In genomic region chr12:92995258-92995905, GRCh38 we compare ENCODE assay signal across 13 cellular contexts.
DNase-seq lines count a peak whose midpoint lies in the region; ATAC-seq and TF ChIP-seq lines count a peak whose summit lies in the region.
"Had no signal": no experiment of that assay in that cellular context is flagged by ENCODE, and none has a peak within 500 bp of the region (broad histone marks: within the 10 kb centered on the region; RNA-seq: fewer than 3 reads in every experiment).

No MANE protein-coding gene starts in this region.

- CTCF ChIA-PET in naive thymus-derived CD4-positive, alpha-beta T cell (lab: Charles Lee): interaction anchor here (2.3 kb wide), 1 partner anchor 8 kb away, joined by 7 read pairs; no protein-coding TSS in a partner anchor
- CTCF ChIA-PET in HEK293T (lab: Yijun Ruan, JAX): no interaction called here
- CTCF ChIA-PET in activated CD8-positive, alpha-beta memory T cell treated with anti-CD3 and anti-CD28 coated beads, Interleukin-2, amount 10 ng/mL, durations not matched to agents 7 days and 5 days (lab: Charles Lee): interaction anchor here (2.5 kb wide), 1 partner anchor 8 kb away, joined by 9 read pairs; no protein-coding TSS in a partner anchor

- ATAC-seq in GM18873 (IDR thresholded peaks at IDR 0.05; ENCODE audit: low FRiP score, unreplicated experiment) (peak; percentile 68), GM21737 (IDR thresholded peaks at IDR 0.05; ENCODE audit: unreplicated experiment) (peak; percentile 86), HG03342 (IDR thresholded peaks at IDR 0.05; ENCODE audit: unreplicated experiment) (peak; percentile 75)
- ATAC-seq in naive thymus-derived CD4-positive, alpha-beta T cell: peak; percentile 46
- ATAC-seq in activated CD8-positive, alpha-beta memory T cell treated with anti-CD3 and anti-CD28 coated beads, Interleukin-2, amount 10 ng/mL, durations not matched to agents 7 days and 5 days: no peak
- ATAC-seq: Panc1 had no signal

- no peak for TF ChIP-seq CTCF in CD14-positive monocyte (IDR thresholded peaks at IDR 0.05)

- H3K36me3 Mint-ChIP-seq in naive thymus-derived CD4-positive, alpha-beta T cell: no peaks in the 10 kb centered on the region
- no peaks in the 10 kb centered on the region for H3K36me3 Mint-ChIP-seq in CD14-positive monocyte
- H3K36me3 Mint-ChIP-seq in activated CD8-positive, alpha-beta memory T cell treated with anti-CD3 and anti-CD28 coated beads, Interleukin-2, amount 10 ng/mL, durations not matched to agents 7 days and 5 days: peaks cover 1% of the 10 kb centered on the region
- H3K36me3 Mint-ChIP-seq: activated naive CD8-positive, alpha-beta T cell had no signal

- H3K4me3 Mint-ChIP-seq in naive thymus-derived CD4-positive, alpha-beta T cell: no peak overlapping the region
- no peak overlapping the region for H3K4me3 Mint-ChIP-seq in CD14-positive monocyte
- no peak overlapping the region for H3K4me3 Mint-ChIP-seq in activated CD8-positive, alpha-beta memory T cell treated with anti-CD3 and anti-CD28 coated beads, Interleukin-2, amount 10 ng/mL, durations not matched to agents 7 days and 5 days
- H3K4me3 Mint-ChIP-seq: activated naive CD8-positive, alpha-beta T cell; nephron had no signal

- H3K9me3 Mint-ChIP-seq in naive thymus-derived CD4-positive, alpha-beta T cell: peaks cover 0 to 5% (median 0%) of the 10 kb centered on the region in 11 donors
- H3K9me3 Mint-ChIP-seq in CD14-positive monocyte: peaks cover 0 to 6% (median 2%) of the 10 kb centered on the region in 7 donors
- no peaks in the 10 kb centered on the region for H3K9me3 Mint-ChIP-seq in activated CD8-positive, alpha-beta memory T cell treated with anti-CD3 and anti-CD28 coated beads, Interleukin-2, amount 10 ng/mL, durations not matched to agents 7 days and 5 days (ENCODE audit: low read depth)

- no peaks in the 10 kb centered on the region for H3K27me3 ChIP-seq in naive thymus-derived CD4-positive, alpha-beta T cell (ENCODE audit: control insufficient read depth in 2 of 2, insufficient read depth in 2 of 2, low read length in 2 of 2)

- DNase-seq in naive thymus-derived CD4-positive, alpha-beta T cell: no peak
- DNase-seq in HEK293T (ENCODE audit: extremely low spot score): no peak
- DNase-seq in cerebellum (ENCODE audit: low spot score): no peak
- no peak for DNase-seq in CD14-positive monocyte (ENCODE audit: low spot score)
- no peak for DNase-seq in activated CD8-positive, alpha-beta memory T cell treated with anti-CD3 and anti-CD28 coated beads, Interleukin-2, amount 10 ng/mL, durations not matched to agents 7 days and 5 days
- DNase-seq: activated CD4-positive, alpha-beta T cell treated with anti-CD3 and anti-CD28 coated beads for 1 hour; MV-4-11 had no signal

- no peaks in the 10 kb centered on the region for H3K4me1 Mint-ChIP-seq in naive thymus-derived CD4-positive, alpha-beta T cell
- peaks cover 4% of the 10 kb centered on the region for H3K4me1 Mint-ChIP-seq in CD14-positive monocyte
- H3K4me1 Mint-ChIP-seq in activated CD8-positive, alpha-beta memory T cell treated with anti-CD3 and anti-CD28 coated beads, Interleukin-2, amount 10 ng/mL, durations not matched to agents 7 days and 5 days: peaks cover 2% of the 10 kb centered on the region
- H3K4me1 Mint-ChIP-seq: nephron had no signal

- no peak overlapping the region for H3K27ac ChIP-seq in naive thymus-derived CD4-positive, alpha-beta T cell (ENCODE audit: low read depth, low read length)

- intact Hi-C loops in naive thymus-derived CD4-positive, alpha-beta T cell (cut with micrococcal nuclease): no loop called here
- intact Hi-C loops in CD14-positive monocyte (cut with micrococcal nuclease): no loop called here

- no peak overlapping the region for H3K27ac Mint-ChIP-seq in naive thymus-derived CD4-positive, alpha-beta T cell
- H3K27ac Mint-ChIP-seq in CD14-positive monocyte: no peak overlapping the region
- H3K27ac Mint-ChIP-seq in activated CD8-positive, alpha-beta memory T cell treated with anti-CD3 and anti-CD28 coated beads, Interleukin-2, amount 10 ng/mL, durations not matched to agents 7 days and 5 days: no peak overlapping the region
- H3K27ac Mint-ChIP-seq: activated naive CD8-positive, alpha-beta T cell; nephron had no signal

- POLR2A ChIA-PET in naive thymus-derived CD4-positive, alpha-beta T cell (lab: Charles Lee): no interaction called here
- POLR2A ChIA-PET in HEK293T (lab: Yijun Ruan, JAX): no interaction called here

- no peaks in the 10 kb centered on the region for H3K36me3 ChIP-seq in naive thymus-derived CD4-positive, alpha-beta T cell (ENCODE audit: control insufficient read depth in 2 of 3, insufficient read depth in 3 of 3, low read length in 3 of 3)

- H3K27me3 Mint-ChIP-seq in naive thymus-derived CD4-positive, alpha-beta T cell: no peaks in the 10 kb centered on the region
- H3K27me3 Mint-ChIP-seq in CD14-positive monocyte (ENCODE audit: low read depth in 3 of 3): peaks cover 0 to 6% (median 2%) of the 10 kb centered on the region in 3 donors
- H3K27me3 Mint-ChIP-seq in activated CD8-positive, alpha-beta memory T cell treated with anti-CD3 and anti-CD28 coated beads, Interleukin-2, amount 10 ng/mL, durations not matched to agents 7 days and 5 days: peaks cover 4% of the 10 kb centered on the region
- H3K27me3 Mint-ChIP-seq: activated naive CD8-positive, alpha-beta T cell had no signal

- H3K4me1 ChIP-seq in naive thymus-derived CD4-positive, alpha-beta T cell (ENCODE audit: control insufficient read depth in 2 of 2, insufficient read depth in 2 of 2, low read length in 2 of 2): no peaks in the 10 kb centered on the region

- H3K4me3 ChIP-seq in naive thymus-derived CD4-positive, alpha-beta T cell (ENCODE audit: low read length): no peak overlapping the region

- H3K9me3 ChIP-seq in naive thymus-derived CD4-positive, alpha-beta T cell (ENCODE audit: control insufficient read depth in 2 of 3, low read length in 3 of 3): no peaks in the 10 kb centered on the region

TF ChIP-seq in HEK293T, 16 proteins besides CTCF, POLR2A, EP300 and RAD21:
- TF ChIP-seq SP1 (IDR thresholded peaks at IDR 0.05) (no peak), HDGF (IDR thresholded peaks at IDR 0.05; ENCODE audit: borderline replicate concordance) (no peak), FOXK2 (IDR thresholded peaks at IDR 0.05) (no peak)
TF ChIP-seq in HEK293T: peak in this region for 0.
